11 cellular contexts compared by ENCODE assay signal in the genomic region with DNA sequence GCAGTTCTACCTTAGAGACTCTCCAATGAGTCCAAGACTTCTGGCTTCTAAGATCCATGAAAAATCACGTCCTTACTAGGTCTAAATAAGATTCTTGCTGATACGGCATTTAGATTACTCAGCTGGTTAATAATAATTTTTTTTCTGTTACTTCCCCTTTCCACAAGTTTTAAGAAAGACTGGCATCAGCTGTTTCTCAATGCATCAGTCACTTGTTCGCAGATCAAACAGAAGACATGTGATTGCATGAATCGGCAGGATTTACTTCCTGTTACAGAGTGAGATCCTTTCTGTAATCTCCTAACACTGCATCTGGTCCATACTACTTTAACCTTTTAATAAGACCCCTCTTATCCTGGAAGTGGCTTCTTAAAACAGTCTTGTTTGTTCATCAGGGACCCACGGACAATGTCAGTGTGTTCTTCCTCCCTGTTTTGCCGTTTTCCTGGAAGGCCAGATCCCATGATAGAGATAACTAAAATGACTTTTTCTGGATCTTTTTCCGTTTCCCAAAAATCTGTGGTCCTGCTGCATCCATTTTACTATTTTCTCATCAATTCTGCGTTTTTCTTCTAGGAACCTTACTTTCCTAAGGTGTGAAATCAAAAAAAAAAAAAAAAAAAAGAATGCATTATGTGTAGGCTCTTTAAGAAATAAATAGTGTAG. TPM values are rescaled to one million over a fixed set of nuclear protein-coding genes. Genes with fewer than 3 reads are reported as not detected.
DNase-seq lines count a peak whose midpoint lies in the region; ATAC-seq and TF ChIP-seq lines count a peak whose summit lies in the region.
"Had no signal": no experiment of that assay in that cellular context is flagged by ENCODE, and none has a peak within 500 bp of the region (broad histone marks: within the 10 kb centered on the region; RNA-seq: fewer than 3 reads in every experiment).

No MANE protein-coding gene starts in this region.

- H3K4me2 ChIP-seq in IMR-90 (ENCODE audit: low read depth, low read length), result no peak overlapping the region

- H4K5ac ChIP-seq in IMR-90 (ENCODE audit: low read depth, low read length), result no peak overlapping the region

- no peak overlapping the region for H3K4me3 Mint-ChIP-seq in stimulated activated memory B cell treated with anti-CD40 and anti-IgM and Interleukin-4, amounts not matched to agents 10 μg/mL and 1 μg/mL and 100 μg/mL, for 72 hours
- H3K4me3 Mint-ChIP-seq: HFFc6 had no signal

- no peaks in the 10 kb centered on the region for H3K9me3 Mint-ChIP-seq in stimulated activated memory B cell treated with anti-CD40 and anti-IgM and Interleukin-4, amounts not matched to agents 10 μg/mL and 1 μg/mL and 100 μg/mL, for 72 hours
- H3K9me3 Mint-ChIP-seq: HFFc6 had no signal

- no peak overlapping the region for H4K8ac ChIP-seq in IMR-90 (ENCODE audit: low read depth in 2 of 2, low read length in 2 of 2)

- no TSS peak for BruUV-seq in IMR-90 (replicated peaks; lab: Mats Ljungman, UMichigan)

- H3K79me1 ChIP-seq in IMR-90 (ENCODE audit: low read depth in 1 of 2, low read length in 2 of 2), result no peaks in the 10 kb centered on the region

- no peak overlapping the region for H2BK20ac ChIP-seq in IMR-90 (ENCODE audit: low read depth, low read length)

- no peak overlapping the region for H2BK15ac ChIP-seq in IMR-90 (ENCODE audit: low read depth, low read length)

- H3K14ac ChIP-seq in IMR-90 (replicated peaks; ENCODE audit: low read depth, low read length), result no peak overlapping the region

- dilution Hi-C loops in IMR-90 (cut with HindIII; ENCODE audit: low sequenced_read_pairs, unreplicated experiment), result no loop called here

- H3K4ac ChIP-seq in IMR-90 (ENCODE audit: low read depth, low read length), result no peak overlapping the region

- H2AFZ ChIP-seq in IMR-90 (replicated peaks; ENCODE audit: low read length, poor library complexity), result no peak overlapping the region

- TF ChIP-seq RAD21 in IMR-90 (IDR thresholded peaks at IDR 0.05; ENCODE audit: low read length), result no peak

- no peak overlapping the region for H3K23ac ChIP-seq in IMR-90 (ENCODE audit: low read depth, low read length)

- H4K91ac ChIP-seq in IMR-90 (ENCODE audit: insufficient read depth, low read depth, low read length), result no peak overlapping the region

- H3K27me3 ChIP-seq in IMR-90 (ENCODE audit: control insufficient read depth, insufficient read depth, low read length), result peaks cover 14% of the 10 kb centered on the region

- CTCF ChIA-PET in IMR-90 (lab: Yijun Ruan, JAX), result interaction anchor here (1.0 kb wide), 1 partner anchor 200 kb away, joined by 3 read pairs; no protein-coding TSS in a partner anchor

- no peak overlapping the region for H3K56ac ChIP-seq in IMR-90 (ENCODE audit: extremely low read depth, insufficient read depth, low read length)

- no peaks in the 10 kb centered on the region for H3K36me3 ChIP-seq in IMR-90 (ENCODE audit: control insufficient read depth, insufficient read depth, low read length)

- no peak for TF ChIP-seq CTCF in IMR-90 (conservative IDR thresholded peaks at IDR 0.05; ENCODE audit: low read depth, low read length)
- no peak for TF ChIP-seq CTCF in GM20000 (IDR thresholded peaks at IDR 0.05; ENCODE audit: extremely low read depth, missing control alignments)

- intact Hi-C loops in IMR-90 (cut with micrococcal nuclease), result no loop called here

- no peak for ATAC-seq in IMR-90 (ENCODE audit: low read depth)
- ATAC-seq in stimulated activated memory B cell treated with anti-CD40 and anti-IgM and Interleukin-4, amounts not matched to agents 10 μg/mL and 1 μg/mL and 100 μg/mL, for 72 hours, result peak; percentile 24
- ATAC-seq: stimulated activated naive CD8-positive, alpha-beta T cell treated with anti-CD3 and anti-CD28 coated beads, Interleukin-15, Interleukin-2, amounts not matched to agents 100 U/mL and 50 U/mL, for 24 hours had no signal

- TF ChIP-seq POLR2A in IMR-90 (IDR thresholded peaks at IDR 0.05; ENCODE audit: low read depth, low read length), result no peak

- H3K27me3 Mint-ChIP-seq in stimulated activated memory B cell treated with anti-CD40 and anti-IgM and Interleukin-4, amounts not matched to agents 10 μg/mL and 1 μg/mL and 100 μg/mL, for 72 hours, result no peaks in the 10 kb centered on the region

- H2AK5ac ChIP-seq in IMR-90 (ENCODE audit: low read depth, low read length), result no peak overlapping the region

- H2BK5ac ChIP-seq in IMR-90 (ENCODE audit: low read depth, low read length, poor library complexity, severe bottlenecking), result no peak overlapping the region

- H2AK9ac ChIP-seq in IMR-90 (replicated peaks; ENCODE audit: low read depth, low read length, poor library complexity), result no peak overlapping the region

- 57% methylated on average over 1 of the region's 8 CpGs; no CpG with 5 or more reads in 1 of the 2 experiments for WGBS in IMR-90 (ENCODE audit: extremely low coverage in 2 of 2, insufficient read length in 1 of 2), 2 experiments

- DNase-seq in IMR-90 (no peak), SKM-1 treated with dmso at 0.1 percent for 144 hours (lab: John Stamatoyannopoulos, UW; ENCODE audit: unreplicated experiment) (peak; percentile 98), inferior parietal cortex (ENCODE audit: extremely low spot score) (peak; percentile 48), NCI-H1930 (lab: John Stamatoyannopoulos, UW) (no peak), NCI-H446 (lab: John Stamatoyannopoulos, UW) (no peak), GM20000 (ENCODE audit: low spot score) (no peak)
- DNase-seq: activated T-cell treated with anti-CD3 and anti-CD28 coated beads for 4 hours; HFFc6; stimulated activated CD4-positive, alpha-beta T cell treated with anti-CD3 and anti-CD28 coated beads, Interleukin-12 subunit alpha, Interleukin-12 subunit beta, amount 100 ng/mL, for 4 hours; stimulated activated naive CD8-positive, alpha-beta T cell treated with anti-CD3 and anti-CD28 coated beads, Interleukin-15, Interleukin-2, amounts not matched to agents 100 U/mL and 50 U/mL, for 24 hours had no signal

- no peaks in the 10 kb centered on the region for H4K20me1 ChIP-seq in IMR-90 (ENCODE audit: insufficient read depth, low read length)

- no peaks in the 10 kb centered on the region for H3K9me3 ChIP-seq in IMR-90 (ENCODE audit: control insufficient read depth, insufficient read depth, low read length)

- no peak overlapping the region for H3K27ac Mint-ChIP-seq in stimulated activated memory B cell treated with anti-CD40 and anti-IgM and Interleukin-4, amounts not matched to agents 10 μg/mL and 1 μg/mL and 100 μg/mL, for 72 hours
- H3K27ac Mint-ChIP-seq: HFFc6 had no signal

- no peak overlapping the region for H3K27ac ChIP-seq in IMR-90 (ENCODE audit: insufficient read depth, low read length)

- in situ Hi-C loops in IMR-90 (cut with MboI; ENCODE audit: low sequenced_read_pairs), result loop anchor here (25.0 kb wide), 1 partner anchor 708 kb away; no protein-coding TSS in a partner anchor

- H3K36me3 Mint-ChIP-seq in stimulated activated memory B cell treated with anti-CD40 and anti-IgM and Interleukin-4, amounts not matched to agents 10 μg/mL and 1 μg/mL and 100 μg/mL, for 72 hours, result no peaks in the 10 kb centered on the region

- H3K9me1 ChIP-seq in IMR-90 (ENCODE audit: insufficient read depth, low read length), result no peaks in the 10 kb centered on the region

- no peak overlapping the region for H3K18ac ChIP-seq in IMR-90 (ENCODE audit: low read depth, low read length)

- no peaks in the 10 kb centered on the region for H3K4me1 ChIP-seq in IMR-90 (ENCODE audit: control insufficient read depth, insufficient read depth, low read length)

- POLR2A ChIA-PET in IMR-90 (lab: Charles Lee; ENCODE audit: unreplicated experiment), result no interaction called here

- H3K4me1 Mint-ChIP-seq in stimulated activated memory B cell treated with anti-CD40 and anti-IgM and Interleukin-4, amounts not matched to agents 10 μg/mL and 1 μg/mL and 100 μg/mL, for 72 hours, result peaks cover 7% of the 10 kb centered on the region

- H3K4me3 ChIP-seq in IMR-90 (ENCODE audit: insufficient read depth, low read depth, low read length), result no peak overlapping the region

- H3K9ac ChIP-seq in IMR-90 (ENCODE audit: low read depth, low read length), result no peak overlapping the region

- H2BK120ac ChIP-seq in IMR-90 (ENCODE audit: low read depth, low read length), result no peak overlapping the region

TF ChIP-seq in IMR-90, 13 proteins besides CTCF, POLR2A, EP300 and RAD21:
- peak; percentile 74 for TF ChIP-seq MAFK (IDR thresholded peaks at IDR 0.05; ENCODE audit: low read depth, low read length)
- no peak for TF ChIP-seq CHD1 (IDR thresholded peaks at IDR 0.05; ENCODE audit: low read depth, low read length)
- TF ChIP-seq, protein P1, sequence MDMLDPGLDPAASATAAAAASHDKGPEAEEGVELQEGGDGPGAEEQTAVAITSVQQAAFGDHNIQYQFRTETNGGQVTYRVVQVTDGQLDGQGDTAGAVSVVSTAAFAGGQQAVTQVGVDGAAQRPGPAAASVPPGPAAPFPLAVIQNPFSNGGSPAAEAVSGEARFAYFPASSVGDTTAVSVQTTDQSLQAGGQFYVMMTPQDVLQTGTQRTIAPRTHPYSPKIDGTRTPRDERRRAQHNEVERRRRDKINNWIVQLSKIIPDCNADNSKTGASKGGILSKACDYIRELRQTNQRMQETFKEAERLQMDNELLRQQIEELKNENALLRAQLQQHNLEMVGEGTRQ (IDR thresholded peaks at IDR 0.05; ENCODE audit: low read depth, low read length), result no peak

RNA-seq across cellular contexts. Expression of a gene that starts 6.1 kb away (rescaled TPM):
- 0.36 and 0.83 TPM in 2 replicates for total RNA-seq in IMR-90 (2012; rRNA removed)
- polyA plus RNA-seq in IMR-90 (2012; rRNA removed), result 0.63 and 0.68 TPM in 2 replicates
- polyA plus RNA-seq in IMR-90 (2012; cell fraction: cytosol; rRNA removed), result 0.05 and 0.11 TPM in 2 replicates
- polyA plus RNA-seq in IMR-90 (2012; cell fraction: nucleus; rRNA removed; ENCODE audit: low replicate concordance), result 0.12 and 1.9 TPM in 2 replicates

RNA-seq across cellular contexts. Expression of a gene that starts 43.5 kb away (rescaled TPM):
- 211 and 234 TPM in 2 replicates for total RNA-seq in IMR-90 (2012; rRNA removed)
- polyA plus RNA-seq in IMR-90 (2012; rRNA removed), result 108 and 119 TPM in 2 replicates
- 31.7 and 46.5 TPM in 2 replicates for polyA plus RNA-seq in IMR-90 (2012; cell fraction: cytosol; rRNA removed)
- 27.3 and 119 TPM in 2 replicates for polyA plus RNA-seq in IMR-90 (2012; cell fraction: nucleus; rRNA removed; ENCODE audit: low replicate concordance)

Comparison
In these comparisons a context has a peak if more than half of its experiments do, and no peak if none do; other contexts are left out.
1. DNase-seq: peak in SKM-1 treated with dmso at 0.1 percent for 144 hours (single experiment) and inferior parietal cortex (single experiment); none in IMR-90 (single experiment), NCI-H1930 (0 of 2), NCI-H446 (0 of 2) and GM20000 (single experiment).